8 cellular contexts compared by ENCODE assay signal in the genomic region with DNA sequence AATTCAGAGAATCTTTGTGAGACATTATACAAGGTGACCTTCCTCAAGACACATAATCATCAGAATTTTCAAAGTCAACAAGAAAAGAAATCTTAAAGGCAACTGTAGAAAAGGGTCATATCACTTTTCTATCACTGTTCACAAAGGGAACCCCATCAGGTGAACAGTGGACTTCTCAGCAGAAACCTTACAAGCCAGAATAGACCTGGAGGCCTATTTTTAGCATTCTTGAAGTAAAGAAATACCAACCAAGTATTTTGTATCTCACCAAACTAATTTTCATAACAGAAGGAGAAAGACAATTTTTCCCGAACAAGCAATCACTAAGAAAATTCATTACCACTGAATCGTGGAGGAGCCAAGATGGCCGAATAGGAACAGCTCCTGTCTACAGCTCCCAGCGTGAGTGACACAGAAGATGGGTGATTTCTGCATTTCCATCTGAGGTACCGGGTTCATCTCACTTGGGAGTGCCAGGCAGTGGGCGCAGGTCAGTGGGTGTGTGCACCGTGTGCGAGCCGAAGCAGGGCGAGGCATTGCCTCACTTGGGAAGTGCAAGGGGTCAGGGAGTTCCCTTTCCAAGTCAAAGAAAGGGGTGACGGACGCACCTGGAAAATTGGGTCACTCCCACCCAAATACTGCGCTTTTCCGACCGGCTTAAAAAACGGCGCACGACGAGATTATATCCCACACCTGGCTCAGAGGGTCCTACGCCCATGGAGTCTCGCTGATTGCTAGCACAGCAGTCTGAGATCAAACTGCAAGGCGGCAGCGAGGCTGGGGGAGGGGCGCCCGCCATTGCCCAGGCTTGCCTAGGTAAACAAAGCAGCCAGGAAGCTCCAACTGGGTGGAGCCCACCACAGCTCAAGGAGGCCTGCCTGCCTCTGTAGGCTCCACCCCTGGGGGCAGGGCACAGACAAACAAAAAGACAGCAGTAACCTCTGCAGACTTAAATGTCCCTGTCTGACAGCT.
DNase-seq lines count a peak whose midpoint lies in the region; ATAC-seq and TF ChIP-seq lines count a peak whose summit lies in the region.
"Not testable (repeated sequence)": the region's sequence is repeated elsewhere in the genome, so short reads cannot be mapped to it uniquely, and the experiment has no call there.

No MANE protein-coding gene starts in this region.

- H3K27ac Mint-ChIP-seq in activated naive CD4-positive, alpha-beta T cell treated with anti-CD3 and anti-CD28 coated beads, Interleukin-2, amount 10 ng/mL, durations not matched to agents 7 days and 5 days, result peak overlapping the region; percentile 95
- peak overlapping the region; percentile 99 for H3K27ac Mint-ChIP-seq in endothelial cell (ENCODE audit: unreplicated experiment)
- not testable (repeated sequence) for H3K27ac Mint-ChIP-seq in mesothelial cell of epicardium
- H3K27ac Mint-ChIP-seq in stimulated activated naive CD8-positive, alpha-beta T cell treated with anti-CD3 and anti-CD28 coated beads, Interleukin-15, amount 100 ng/mL, for 72 hours, result peak overlapping the region in 1 of 2 donors; percentile 99

- peak overlapping the region; percentile 88 for H3K27ac ChIP-seq in RWPE1

- peak; percentile 68 for DNase-seq in DMS53 (lab: John Stamatoyannopoulos, UW)
- DNase-seq in HT-29 (ENCODE audit: low spot score), result peak; percentile 53
- peak; percentile 24 for DNase-seq in NCI-H345 (lab: John Stamatoyannopoulos, UW)
- DNase-seq in RWPE1 (ENCODE audit: low spot score); activated naive CD4-positive, alpha-beta T cell treated with anti-CD3 and anti-CD28 coated beads, Interleukin-2, amount 10 ng/mL, durations not matched to agents 7 days and 5 days; mesothelial cell of epicardium (ENCODE audit: low spot score in 2 of 2, unreplicated experiment in 2 of 2): not testable (repeated sequence)
- DNase-seq in endothelial cell (ENCODE audit: low spot score), result peak; percentile 12
- DNase-seq in stimulated activated naive CD8-positive, alpha-beta T cell treated with anti-CD3 and anti-CD28 coated beads, Interleukin-15, amount 100 ng/mL, for 72 hours, result peak in 1 of 2 donors; percentile 30

- CTCF ChIA-PET in RWPE1 (lab: Yijun Ruan, JAX), result interaction anchor here (0.6 kb wide), 1 partner anchor 15 kb away, joined by 3 read pairs; no protein-coding TSS in a partner anchor
- CTCF ChIA-PET in activated naive CD4-positive, alpha-beta T cell treated with anti-CD3 and anti-CD28 coated beads, Interleukin-2, amount 10 ng/mL, durations not matched to agents 7 days and 5 days (lab: Charles Lee), result not testable (repeated sequence)

- H3K4me1 Mint-ChIP-seq in activated naive CD4-positive, alpha-beta T cell treated with anti-CD3 and anti-CD28 coated beads, Interleukin-2, amount 10 ng/mL, durations not matched to agents 7 days and 5 days, result peaks cover 10% of the 10 kb centered on the region
- not testable (repeated sequence) for H3K4me1 Mint-ChIP-seq in endothelial cell (ENCODE audit: unreplicated experiment); mesothelial cell of epicardium; stimulated activated naive CD8-positive, alpha-beta T cell treated with anti-CD3 and anti-CD28 coated beads, Interleukin-15, amount 100 ng/mL, for 72 hours

- H3K27me3 Mint-ChIP-seq in activated naive CD4-positive, alpha-beta T cell treated with anti-CD3 and anti-CD28 coated beads, Interleukin-2, amount 10 ng/mL, durations not matched to agents 7 days and 5 days; endothelial cell (ENCODE audit: unreplicated experiment); mesothelial cell of epicardium (ENCODE audit: low read depth); stimulated activated naive CD8-positive, alpha-beta T cell treated with anti-CD3 and anti-CD28 coated beads, Interleukin-15, amount 100 ng/mL, for 72 hours: not testable (repeated sequence)

- H3K36me3 Mint-ChIP-seq in activated naive CD4-positive, alpha-beta T cell treated with anti-CD3 and anti-CD28 coated beads, Interleukin-2, amount 10 ng/mL, durations not matched to agents 7 days and 5 days; endothelial cell (ENCODE audit: low read depth, unreplicated experiment); mesothelial cell of epicardium: not testable (repeated sequence)

- POLR2A ChIA-PET in RWPE1 (lab: Yijun Ruan, JAX; ENCODE audit: low non-redundant PET), result not testable (repeated sequence)

- ATAC-seq in stimulated activated naive CD8-positive, alpha-beta T cell treated with anti-CD3 and anti-CD28 coated beads, Interleukin-15, amount 100 ng/mL, for 72 hours, result peak; percentile 39

- not testable (repeated sequence) for TF ChIP-seq CTCF in RWPE1 (conservative IDR thresholded peaks at IDR 0.05; ENCODE audit: low read depth); endothelial cell (IDR thresholded peaks at IDR 0.05; ENCODE audit: unreplicated experiment); mesothelial cell of epicardium (IDR thresholded peaks at IDR 0.05; ENCODE audit: unreplicated experiment)

- peak overlapping the region; percentile 93 for H3K4me3 Mint-ChIP-seq in activated naive CD4-positive, alpha-beta T cell treated with anti-CD3 and anti-CD28 coated beads, Interleukin-2, amount 10 ng/mL, durations not matched to agents 7 days and 5 days
- H3K4me3 Mint-ChIP-seq in endothelial cell (ENCODE audit: unreplicated experiment) (peak overlapping the region; percentile 98), mesothelial cell of epicardium (peak overlapping the region; percentile 56)
- peak overlapping the region in 1 of 2 donors; percentile 99 for H3K4me3 Mint-ChIP-seq in stimulated activated naive CD8-positive, alpha-beta T cell treated with anti-CD3 and anti-CD28 coated beads, Interleukin-15, amount 100 ng/mL, for 72 hours

- H3K9me3 Mint-ChIP-seq in activated naive CD4-positive, alpha-beta T cell treated with anti-CD3 and anti-CD28 coated beads, Interleukin-2, amount 10 ng/mL, durations not matched to agents 7 days and 5 days; endothelial cell (ENCODE audit: unreplicated experiment); mesothelial cell of epicardium; stimulated activated naive CD8-positive, alpha-beta T cell treated with anti-CD3 and anti-CD28 coated beads, Interleukin-15, amount 100 ng/mL, for 72 hours: not testable (repeated sequence)
